Comparison of ENCODE assay signal across 8 cellular contexts in the genomic region with DNA sequence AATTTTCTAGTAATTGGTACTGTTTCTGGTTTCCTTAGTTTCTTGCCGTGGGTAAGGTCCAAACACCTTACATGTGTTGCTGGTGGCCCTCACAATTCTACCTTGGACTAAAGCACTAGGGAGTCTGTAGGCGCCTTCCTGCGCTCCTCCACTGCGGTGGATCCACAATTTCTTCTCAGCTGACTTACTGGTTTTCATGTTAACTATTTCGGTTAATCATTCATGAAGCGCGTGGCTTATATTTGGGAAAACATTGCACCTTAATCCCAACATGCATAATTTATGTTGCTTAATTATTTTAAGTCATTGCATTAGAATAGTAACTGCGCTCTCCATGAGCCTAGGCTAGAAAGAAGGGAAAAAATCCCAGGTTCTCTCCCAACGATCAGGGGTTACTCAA. TPM values are rescaled to one million over a fixed set of nuclear protein-coding genes. Genes with fewer than 3 reads are reported as not detected.
DNase-seq lines count a peak whose midpoint lies in the region; ATAC-seq, FAIRE-seq and TF ChIP-seq lines count a peak whose summit lies in the region.

No MANE protein-coding gene starts in this region.

- H3K4me3 ChIP-seq in AG04449 (ENCODE audit: low read depth, low read length): peak overlapping the region; percentile 84
- peak overlapping the region; percentile 68 for H3K4me3 ChIP-seq in astrocyte of the spinal cord (ENCODE audit: low read depth, low read length)
- peak overlapping the region; percentile 77 for H3K4me3 ChIP-seq in lower leg skin (ENCODE audit: low read depth, poor library complexity, severe bottlenecking)

- FAIRE-seq in HTR-8/SVneo (lab: Jason Lieb, UNC): no peak

- no peaks in the 10 kb centered on the region for H3K9me3 Mint-ChIP-seq in type B pancreatic cell

- no peak for ATAC-seq in GM21423 (IDR thresholded peaks at IDR 0.05; ENCODE audit: unreplicated experiment)
- ATAC-seq in GM18498 (IDR thresholded peaks at IDR 0.05; ENCODE audit: unreplicated experiment): no peak

- POLR2A ChIA-PET in AG04449 (lab: Yijun Ruan, JAX): interaction anchor here (0.6 kb wide), 1 partner anchor 103 kb away, joined by 3 read pairs; no protein-coding TSS in a partner anchor

- no peak for DNase-seq in AG04449 (ENCODE audit: low read depth, low spot score)
- peak; percentile 5 for DNase-seq in HTR-8/SVneo (ENCODE audit: insufficient read length, low spot score)
- DNase-seq in astrocyte of the spinal cord (ENCODE audit: low read depth, low spot score): no peak
- no peak for DNase-seq in lower leg skin (ENCODE audit: low spot score in 2 of 2)
- DNase-seq in type B pancreatic cell (ENCODE audit: extremely low spot score, unreplicated experiment): no peak
- no peak for DNase-seq in NCI-H1694 treated with DMSO at 0.1 percent for 48 hours (lab: John Stamatoyannopoulos, UW)

- no peaks in the 10 kb centered on the region for H3K27me3 Mint-ChIP-seq in type B pancreatic cell

- CTCF ChIA-PET in AG04449 (lab: Yijun Ruan, JAX): interaction anchor here (1.0 to 3.4 kb wide), 3 partner anchors 50 to 85 kb away, joined by 3 to 13 read pairs (median 4); no protein-coding TSS in a partner anchor

- no peak for TF ChIP-seq POLR2A in lower leg skin (IDR thresholded peaks at IDR 0.05)

- no peaks in the 10 kb centered on the region for H3K36me3 Mint-ChIP-seq in type B pancreatic cell

- peak overlapping the region; percentile 93 for H3K4me3 Mint-ChIP-seq in type B pancreatic cell

- peak overlapping the region; percentile 92 for H3K27ac Mint-ChIP-seq in type B pancreatic cell

- TF ChIP-seq CTCF in AG04449 (IDR thresholded peaks at IDR 0.05; ENCODE audit: insufficient read depth, low read length, missing control alignments) (no peak), astrocyte of the spinal cord (IDR thresholded peaks at IDR 0.05; ENCODE audit: low read depth, low read length) (no peak), lower leg skin (IDR thresholded peaks at IDR 0.05) (no peak), type B pancreatic cell (conservative IDR thresholded peaks at IDR 0.05) (no peak)

- intact Hi-C loops in lower leg skin (cut with DNase I; ENCODE audit: low total_unique reads): no loop called here

- in situ Hi-C loops in astrocyte of the spinal cord (cut with HindIII; ENCODE audit: low sequenced_read_pairs): no loop called here

- peaks cover 17% of the 10 kb centered on the region for H3K4me1 Mint-ChIP-seq in type B pancreatic cell (ENCODE audit: unreplicated experiment)

- WGBS in lower leg skin, 2 donors: 11 to 15% methylated on average over 9 of the region's 9 CpGs

RNA-seq across cellular contexts. Expression of a gene that starts 37.7 kb away (rescaled TPM):
- total RNA-seq in lower leg skin (100 to 1,000 TPM in 1 of 4 donors, 10 to 100 TPM in 3; 42.8 to 125 (median 61.1) TPM), type B pancreatic cell (ENCODE audit: low replicate concordance) (103 and 109 TPM in 2 replicates)
